Comparison of ENCODE assay signal across 10 cellular contexts in genomic region chr18:61334491-61334850, GRCh38. TPM values are rescaled to one million over a fixed set of nuclear protein-coding genes. Genes with fewer than 3 reads are reported as not detected.
DNase-seq lines count a peak whose midpoint lies in the region; ATAC-seq, FAIRE-seq and TF ChIP-seq lines count a peak whose summit lies in the region.
"Had no signal": no experiment of that assay in that cellular context is flagged by ENCODE, and none has a peak within 500 bp of the region (broad histone marks: within the 10 kb centered on the region; RNA-seq: fewer than 3 reads in every experiment).

No MANE protein-coding gene starts in this region.

- no peaks in the 10 kb centered on the region for H3K27me3 ChIP-seq in astrocyte (ENCODE audit: insufficient read depth, low read length)

- H3K27ac ChIP-seq in astrocyte (ENCODE audit: low read depth, low read length): no peak overlapping the region

- no peak for ATAC-seq in GM21390 (IDR thresholded peaks at IDR 0.05; ENCODE audit: unreplicated experiment)
- ATAC-seq in HG02970 (IDR thresholded peaks at IDR 0.05; ENCODE audit: low FRiP score, unreplicated experiment): no peak
- ATAC-seq in HG02610 (IDR thresholded peaks at IDR 0.05; ENCODE audit: unreplicated experiment): no peak

- H3K9ac ChIP-seq in astrocyte (ENCODE audit: low read length): no peak overlapping the region

- peaks cover 3% of the 10 kb centered on the region for H3K4me1 Mint-ChIP-seq in astrocyte (ENCODE audit: low read depth, unreplicated experiment)
- H3K4me1 Mint-ChIP-seq in progenitor cell of endocrine pancreas (ENCODE audit: low read depth): peaks cover 5% of the 10 kb centered on the region
- H3K4me1 Mint-ChIP-seq: activated CD4-positive, alpha-beta T cell treated with anti-CD3 and anti-CD28 coated beads, Interleukin-2, amount 10 ng/mL, durations not matched to agents 24 days and 14 days had no signal

- peak overlapping the region; percentile 84 for H2AFZ ChIP-seq in astrocyte (ENCODE audit: low read depth, low read length)

- peak; percentile 82 for DNase-seq in Ammon's horn (ENCODE audit: low spot score)
- DNase-seq in astrocyte (ENCODE audit: low read depth): no peak
- DNase-seq in hypothalamus (lab: John Stamatoyannopoulos, UW): peak in 47 of 51 donors; percentile 11 to 89 (median 64)
- no peak for DNase-seq in progenitor cell of endocrine pancreas (ENCODE audit: low spot score, unreplicated experiment)
- no peak for DNase-seq in glomerular visceral epithelial cell (ENCODE audit: extremely low spot score)
- DNase-seq: activated CD4-positive, alpha-beta T cell treated with anti-CD3 and anti-CD28 coated beads, Interleukin-2, amount 10 ng/mL, durations not matched to agents 24 days and 14 days had no signal

- H3K4me1 ChIP-seq in astrocyte (ENCODE audit: insufficient read depth, low read length): peaks cover 10% of the 10 kb centered on the region

- H3K4me3 Mint-ChIP-seq in astrocyte (ENCODE audit: unreplicated experiment): peak overlapping the region; percentile 80
- peak overlapping the region; percentile 75 for H3K4me3 Mint-ChIP-seq in progenitor cell of endocrine pancreas (ENCODE audit: low read depth)
- H3K4me3 Mint-ChIP-seq: activated CD4-positive, alpha-beta T cell treated with anti-CD3 and anti-CD28 coated beads, Interleukin-2, amount 10 ng/mL, durations not matched to agents 24 days and 14 days had no signal

- H4K20me1 ChIP-seq in astrocyte (ENCODE audit: insufficient read depth, low read length): no peaks in the 10 kb centered on the region

- H3K27ac Mint-ChIP-seq in astrocyte (ENCODE audit: unreplicated experiment) (no peak overlapping the region), progenitor cell of endocrine pancreas (no peak overlapping the region)
- H3K27ac Mint-ChIP-seq: activated CD4-positive, alpha-beta T cell treated with anti-CD3 and anti-CD28 coated beads, Interleukin-2, amount 10 ng/mL, durations not matched to agents 24 days and 14 days; CD14-positive monocyte had no signal

- TF ChIP-seq CTCF in astrocyte (IDR thresholded peaks at IDR 0.05; ENCODE audit: insufficient read depth, low read depth, low read length) (no peak), progenitor cell of endocrine pancreas (IDR thresholded peaks at IDR 0.05; ENCODE audit: unreplicated experiment) (no peak)

- no peaks in the 10 kb centered on the region for H3K9me3 ChIP-seq in astrocyte (ENCODE audit: insufficient read depth, low read depth, low read length)

- H3K36me3 ChIP-seq in astrocyte (ENCODE audit: insufficient read depth, low read length): no peaks in the 10 kb centered on the region

- H3K4me2 ChIP-seq in astrocyte (ENCODE audit: low read length): peak overlapping the region; percentile 90

- H3K9me3 Mint-ChIP-seq in astrocyte (ENCODE audit: unreplicated experiment) (no peaks in the 10 kb centered on the region), progenitor cell of endocrine pancreas (ENCODE audit: low read depth) (no peaks in the 10 kb centered on the region)
- H3K9me3 Mint-ChIP-seq: activated CD4-positive, alpha-beta T cell treated with anti-CD3 and anti-CD28 coated beads, Interleukin-2, amount 10 ng/mL, durations not matched to agents 24 days and 14 days had no signal

- FAIRE-seq in astrocyte (lab: Jason Lieb, UNC): no peak

- peak overlapping the region; percentile 58 for H3K4me3 ChIP-seq in astrocyte (ENCODE audit: insufficient read depth, low read depth, low read length)

- peaks cover 37% of the 10 kb centered on the region for H3K27me3 Mint-ChIP-seq in astrocyte (ENCODE audit: low read depth, unreplicated experiment)
- H3K27me3 Mint-ChIP-seq in progenitor cell of endocrine pancreas: peaks cover 60% of the 10 kb centered on the region

- no peaks in the 10 kb centered on the region for H3K36me3 Mint-ChIP-seq in astrocyte (ENCODE audit: low read depth, unreplicated experiment)
- H3K36me3 Mint-ChIP-seq in progenitor cell of endocrine pancreas (ENCODE audit: insufficient read depth): no peaks in the 10 kb centered on the region
- H3K36me3 Mint-ChIP-seq: CD14-positive monocyte had no signal

- no peaks in the 10 kb centered on the region for H3K79me2 ChIP-seq in astrocyte (ENCODE audit: insufficient read depth, low read length)

RNA-seq across cellular contexts. Expression of gene CDH20, which starts 1.2 kb away (rescaled TPM):
- total RNA-seq in astrocyte (not detected in 2 replicates), progenitor cell of endocrine pancreas (0.33 and 0.65 TPM in 2 replicates)

Comparison
In these comparisons a context has a peak if more than half of its experiments do, and no peak if none do; other contexts are left out.
1. DNase-seq: peak in Ammon's horn (single experiment) and hypothalamus (47 of 51); none in astrocyte (single experiment), progenitor cell of endocrine pancreas (single experiment) and glomerular visceral epithelial cell (single experiment).